In genomic region chr4:128220286-128221235, GRCh38 we compare ENCODE assay signal across 8 cellular contexts.
DNase-seq lines count a peak whose midpoint lies in the region; ATAC-seq and TF ChIP-seq lines count a peak whose summit lies in the region.

No MANE protein-coding gene starts in this region.

- POLR2A ChIA-PET in IMR-90 (lab: Charles Lee; ENCODE audit: unreplicated experiment), result no interaction called here
- POLR2A ChIA-PET in WTC11 (lab: Charles Lee), result no interaction called here

- peaks cover 2% of the 10 kb centered on the region for H3K4me1 Mint-ChIP-seq in CD14-positive monocyte
- no peaks in the 10 kb centered on the region for H3K4me1 Mint-ChIP-seq in WTC11
- peaks cover 3% of the 10 kb centered on the region for H3K4me1 Mint-ChIP-seq in T-helper 17 cell

- H4K8ac ChIP-seq in IMR-90 (ENCODE audit: low read depth in 2 of 2, low read length in 2 of 2), result peak overlapping the region; percentile 5 to 10; a peak in 2 of 4 replicates

- H3K36me3 Mint-ChIP-seq in CD14-positive monocyte (peaks cover 0 to 2% of the 10 kb centered on the region in 2 donors), WTC11 (no peaks in the 10 kb centered on the region), T-helper 17 cell (ENCODE audit: low read depth) (no peaks in the 10 kb centered on the region)

- peak overlapping the region; percentile 10; the same call in 1 of the 2 replicates for H3K14ac ChIP-seq in IMR-90 (replicated peaks; ENCODE audit: low read depth, low read length)

- H2BK15ac ChIP-seq in IMR-90 (ENCODE audit: low read depth, low read length), result peak overlapping the region; percentile 38; the same call in 1 of the 3 replicates

- H3K18ac ChIP-seq in IMR-90 (ENCODE audit: low read depth, low read length), result peak overlapping the region; percentile 80; the same call in 1 of the 2 replicates

- TF ChIP-seq CTCF in CD14-positive monocyte (IDR thresholded peaks at IDR 0.05) (peak; percentile 41), IMR-90 (conservative IDR thresholded peaks at IDR 0.05; ENCODE audit: low read depth, low read length) (peak; percentile 38), WTC11 (IDR thresholded peaks at IDR 0.05) (no peak), left lung (IDR thresholded peaks at IDR 0.05) (no peak)

- no TSS peak for BruUV-seq in IMR-90 (replicated peaks; lab: Mats Ljungman, UMichigan)

- peak overlapping the region; percentile 77 for H4K5ac ChIP-seq in IMR-90 (ENCODE audit: low read depth, low read length)

- DNase-seq in CD14-positive monocyte (ENCODE audit: low spot score) (no peak), IMR-90 (peak; percentile 75), WTC11 (ENCODE audit: low spot score) (no peak), left lung (no peak), T-helper 17 cell (no peak), T-helper 9 cell (no peak), MG63 (no peak)

- H3K27ac ChIP-seq in IMR-90 (ENCODE audit: insufficient read depth, low read length) (0 out of 2 replicates have a peak overlapping the region, but pooled peaks have one; percentile 29), left lung (no peak overlapping the region)

- no peak for TF ChIP-seq POLR2A in IMR-90 (IDR thresholded peaks at IDR 0.05; ENCODE audit: low read depth, low read length)

- H3K79me1 ChIP-seq in IMR-90 (ENCODE audit: low read depth in 1 of 2, low read length in 2 of 2), result no peaks in the 10 kb centered on the region

- intact Hi-C loops in CD14-positive monocyte (cut with micrococcal nuclease), result no loop called here
- intact Hi-C loops in IMR-90 (cut with micrococcal nuclease), result no loop called here
- intact Hi-C loops in left lung (cut with DNase I), result no loop called here

- no peak overlapping the region for H2AK5ac ChIP-seq in IMR-90 (ENCODE audit: low read depth, low read length)

- in situ Hi-C loops in IMR-90 (cut with MboI; ENCODE audit: low sequenced_read_pairs), result no loop called here

- H3K9me3 Mint-ChIP-seq in CD14-positive monocyte, result peaks cover 0 to 2% (median 0%) of the 10 kb centered on the region in 7 donors
- no peaks in the 10 kb centered on the region for H3K9me3 Mint-ChIP-seq in WTC11

- H3K4me2 ChIP-seq in IMR-90 (ENCODE audit: low read depth, low read length), result peak overlapping the region; percentile 15

- no peak overlapping the region; the same call in 1 of the 2 replicates for H3K9ac ChIP-seq in IMR-90 (ENCODE audit: low read depth, low read length)

- dilution Hi-C loops in IMR-90 (cut with HindIII; ENCODE audit: low sequenced_read_pairs, unreplicated experiment), result no loop called here

- peak overlapping the region; percentile 71 for H2BK120ac ChIP-seq in IMR-90 (ENCODE audit: low read depth, low read length)

- H4K91ac ChIP-seq in IMR-90 (ENCODE audit: insufficient read depth, low read depth, low read length), result peak overlapping the region; percentile 40

- no peaks in the 10 kb centered on the region for H4K20me1 ChIP-seq in IMR-90 (ENCODE audit: insufficient read depth, low read length)

- H2BK20ac ChIP-seq in IMR-90 (ENCODE audit: low read depth, low read length), result peak overlapping the region; percentile 47; the same call in 1 of the 2 replicates

- no peaks in the 10 kb centered on the region for H3K9me1 ChIP-seq in IMR-90 (ENCODE audit: insufficient read depth, low read length)

- WGBS in IMR-90 (ENCODE audit: extremely low coverage in 2 of 2, insufficient read length in 1 of 2), 2 experiments, result no CpG with 5 or more reads among the region's 8 CpGs

- no peak overlapping the region for H2AFZ ChIP-seq in IMR-90 (replicated peaks; ENCODE audit: low read length, poor library complexity)

- no peak overlapping the region for H3K4me3 ChIP-seq in IMR-90 (ENCODE audit: insufficient read depth, low read depth, low read length)
- H3K4me3 ChIP-seq in left lung, result no peak overlapping the region
- no peak overlapping the region for H3K4me3 ChIP-seq in MG63

- no peak overlapping the region for H2AK9ac ChIP-seq in IMR-90 (replicated peaks; ENCODE audit: low read depth, low read length, poor library complexity)

- H2BK5ac ChIP-seq in IMR-90 (ENCODE audit: low read depth, low read length, poor library complexity, severe bottlenecking), result peak overlapping the region; percentile 88

- ATAC-seq in GM18909 (IDR thresholded peaks at IDR 0.05; ENCODE audit: poor library complexity, unreplicated experiment), result peak; percentile 89
- ATAC-seq in IMR-90 (ENCODE audit: low read depth), result peak; percentile 66
- ATAC-seq in WTC11, result peak; percentile 43; the same call in 1 of the 2 replicates
- peak; percentile 78 for ATAC-seq in left lung
- no peak for ATAC-seq in T-helper 17 cell

- no peaks in the 10 kb centered on the region for H3K27me3 Mint-ChIP-seq in CD14-positive monocyte (ENCODE audit: low read depth in 3 of 3)
- H3K27me3 Mint-ChIP-seq in WTC11 (ENCODE audit: low read depth), result no peaks in the 10 kb centered on the region
- no peaks in the 10 kb centered on the region for H3K27me3 Mint-ChIP-seq in T-helper 17 cell

- CTCF ChIA-PET in IMR-90 (lab: Yijun Ruan, JAX), result interaction anchor here (0.6 to 0.9 kb wide), 2 partner anchors 68 to 152 kb away, joined by 3 read pairs; no protein-coding TSS in a partner anchor
- CTCF ChIA-PET in WTC11 (lab: Charles Lee), result interaction anchor here (0.7 kb wide), 1 partner anchor 9 kb away, joined by 3 read pairs; no protein-coding TSS in a partner anchor

- no peaks in the 10 kb centered on the region for H3K36me3 ChIP-seq in IMR-90 (ENCODE audit: control insufficient read depth, insufficient read depth, low read length)
- no peaks in the 10 kb centered on the region for H3K36me3 ChIP-seq in left lung
- no peaks in the 10 kb centered on the region for H3K36me3 ChIP-seq in MG63

- no peaks in the 10 kb centered on the region for H3K9me3 ChIP-seq in IMR-90 (ENCODE audit: control insufficient read depth, insufficient read depth, low read length)
- H3K9me3 ChIP-seq in left lung, result no peaks in the 10 kb centered on the region
- H3K9me3 ChIP-seq in T-helper 17 cell (ENCODE audit: control insufficient read depth, low read length, poor library complexity, severe bottlenecking), result no peaks in the 10 kb centered on the region
- H3K9me3 ChIP-seq in MG63, result no peaks in the 10 kb centered on the region

- H3K4me1 ChIP-seq in IMR-90 (ENCODE audit: control insufficient read depth, insufficient read depth, low read length) (peaks cover 12% of the 10 kb centered on the region), left lung (no peaks in the 10 kb centered on the region)

- no peak overlapping the region for H3K23ac ChIP-seq in IMR-90 (ENCODE audit: low read depth, low read length)

- peak overlapping the region; percentile 29; the same call in 1 of the 2 replicates for H3K56ac ChIP-seq in IMR-90 (ENCODE audit: extremely low read depth, insufficient read depth, low read length)

- H3K4me3 Mint-ChIP-seq in CD14-positive monocyte (no peak overlapping the region), WTC11 (no peak overlapping the region), T-helper 17 cell (no peak overlapping the region)

- no peaks in the 10 kb centered on the region for H3K27me3 ChIP-seq in IMR-90 (ENCODE audit: control insufficient read depth, insufficient read depth, low read length)
- no peaks in the 10 kb centered on the region for H3K27me3 ChIP-seq in left lung
- no peaks in the 10 kb centered on the region for H3K27me3 ChIP-seq in MG63

- no peak overlapping the region for H3K27ac Mint-ChIP-seq in CD14-positive monocyte
- no peak overlapping the region for H3K27ac Mint-ChIP-seq in WTC11
- no peak overlapping the region for H3K27ac Mint-ChIP-seq in T-helper 17 cell

- TF ChIP-seq RAD21 in IMR-90 (IDR thresholded peaks at IDR 0.05; ENCODE audit: low read length), result peak; percentile 41

- peak overlapping the region; percentile 61 for H3K4ac ChIP-seq in IMR-90 (ENCODE audit: low read depth, low read length)

TF ChIP-seq in IMR-90, 13 proteins besides CTCF, POLR2A, EP300 and RAD21 (continues in another document):
- TF ChIP-seq NFE2L2 (IDR thresholded peaks at IDR 0.05; ENCODE audit: low read depth, low read length) (0 out of 2 replicates have a peak, but pooled peaks have one; percentile 48), FOS (IDR thresholded peaks at IDR 0.05; ENCODE audit: low read depth, low read length) (no peak), SMC3 (IDR thresholded peaks at IDR 0.05; ENCODE audit: low read depth, low read length) (peak; percentile 36; the same call in 1 of the 2 replicates), MXI1 (IDR thresholded peaks at IDR 0.05; ENCODE audit: borderline replicate concordance, low read depth, low read length) (no peak), MAZ (IDR thresholded peaks at IDR 0.05; ENCODE audit: borderline replicate concordance, low read depth, low read length) (no peak), CHD1 (IDR thresholded peaks at IDR 0.05; ENCODE audit: low read depth, low read length) (no peak), BHLHE40 (IDR thresholded peaks at IDR 0.05; ENCODE audit: low read depth, low read length) (no peak)
- TF ChIP-seq, protein P1, sequence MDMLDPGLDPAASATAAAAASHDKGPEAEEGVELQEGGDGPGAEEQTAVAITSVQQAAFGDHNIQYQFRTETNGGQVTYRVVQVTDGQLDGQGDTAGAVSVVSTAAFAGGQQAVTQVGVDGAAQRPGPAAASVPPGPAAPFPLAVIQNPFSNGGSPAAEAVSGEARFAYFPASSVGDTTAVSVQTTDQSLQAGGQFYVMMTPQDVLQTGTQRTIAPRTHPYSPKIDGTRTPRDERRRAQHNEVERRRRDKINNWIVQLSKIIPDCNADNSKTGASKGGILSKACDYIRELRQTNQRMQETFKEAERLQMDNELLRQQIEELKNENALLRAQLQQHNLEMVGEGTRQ (IDR thresholded peaks at IDR 0.05; ENCODE audit: low read depth, low read length), result no peak

TF ChIP-seq in WTC11, 78 proteins besides CTCF, POLR2A, EP300 and RAD21 (continues in another document):
- TF ChIP-seq CBFB (CRISPR knock-in tag; IDR thresholded peaks at IDR 0.05; ENCODE audit: low read depth), result no peak
- no peak for TF ChIP-seq CREB1 (CRISPR knock-in tag; IDR thresholded peaks at IDR 0.05)

Comparison
In these comparisons a context has a peak if more than half of its experiments do, and no peak if none do; other contexts are left out.
1. CTCF ChIP-seq: peak in CD14-positive monocyte (single experiment) and IMR-90 (single experiment); none in WTC11 (single experiment) and left lung (0 of 2).